Comparison of ENCODE assay signal across 2 cellular contexts in the genomic region with DNA sequence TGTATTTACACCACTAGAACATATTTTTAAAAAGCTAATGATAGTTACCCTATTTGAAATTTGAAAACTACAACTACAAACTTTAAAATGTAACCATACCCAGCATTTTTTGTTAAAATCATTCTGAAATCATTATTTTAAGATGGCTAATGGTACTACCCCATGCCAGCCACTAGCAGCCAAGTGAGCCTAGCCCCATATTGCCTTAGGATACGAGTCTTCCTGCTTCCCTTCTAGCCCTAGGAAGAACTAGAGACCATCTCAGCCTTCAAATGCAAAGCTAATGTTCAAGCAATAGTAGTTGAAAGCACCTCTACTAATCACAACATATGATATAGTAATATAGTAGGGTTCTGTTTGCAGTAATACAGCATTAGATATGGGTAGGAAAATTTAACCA.
TF ChIP-seq lines count a peak whose summit lies in the region.

No MANE protein-coding gene starts in this region.

TF ChIP-seq in HCT116, 20 proteins besides CTCF, POLR2A, EP300 and RAD21:
- TF ChIP-seq, protein P1, sequence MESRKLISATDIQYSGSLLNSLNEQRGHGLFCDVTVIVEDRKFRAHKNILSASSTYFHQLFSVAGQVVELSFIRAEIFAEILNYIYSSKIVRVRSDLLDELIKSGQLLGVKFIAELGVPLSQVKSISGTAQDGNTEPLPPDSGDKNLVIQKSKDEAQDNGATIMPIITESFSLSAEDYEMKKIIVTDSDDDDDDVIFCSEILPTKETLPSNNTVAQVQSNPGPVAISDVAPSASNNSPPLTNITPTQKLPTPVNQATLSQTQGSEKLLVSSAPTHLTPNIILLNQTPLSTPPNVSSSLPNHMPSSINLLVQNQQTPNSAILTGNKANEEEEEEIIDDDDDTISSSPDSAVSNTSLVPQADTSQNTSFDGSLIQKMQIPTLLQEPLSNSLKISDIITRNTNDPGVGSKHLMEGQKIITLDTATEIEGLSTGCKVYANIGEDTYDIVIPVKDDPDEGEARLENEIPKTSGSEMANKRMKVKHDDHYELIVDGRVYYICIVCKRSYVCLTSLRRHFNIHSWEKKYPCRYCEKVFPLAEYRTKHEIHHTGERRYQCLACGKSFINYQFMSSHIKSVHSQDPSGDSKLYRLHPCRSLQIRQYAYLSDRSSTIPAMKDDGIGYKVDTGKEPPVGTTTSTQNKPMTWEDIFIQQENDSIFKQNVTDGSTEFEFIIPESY (IDR thresholded peaks at IDR 0.05; ENCODE audit: extremely low read depth, insufficient replicate concordance, low read length): no peak
- TF ChIP-seq CEBPB (IDR thresholded peaks at IDR 0.05; ENCODE audit: low read depth): no peak
- TF ChIP-seq ZNF274 (IDR thresholded peaks at IDR 0.05; ENCODE audit: low read depth, low read length): no peak

TF ChIP-seq in neural cell, 6 proteins besides CTCF, POLR2A, EP300 and RAD21 (continued from another document):
- TF ChIP-seq, protein P2, sequence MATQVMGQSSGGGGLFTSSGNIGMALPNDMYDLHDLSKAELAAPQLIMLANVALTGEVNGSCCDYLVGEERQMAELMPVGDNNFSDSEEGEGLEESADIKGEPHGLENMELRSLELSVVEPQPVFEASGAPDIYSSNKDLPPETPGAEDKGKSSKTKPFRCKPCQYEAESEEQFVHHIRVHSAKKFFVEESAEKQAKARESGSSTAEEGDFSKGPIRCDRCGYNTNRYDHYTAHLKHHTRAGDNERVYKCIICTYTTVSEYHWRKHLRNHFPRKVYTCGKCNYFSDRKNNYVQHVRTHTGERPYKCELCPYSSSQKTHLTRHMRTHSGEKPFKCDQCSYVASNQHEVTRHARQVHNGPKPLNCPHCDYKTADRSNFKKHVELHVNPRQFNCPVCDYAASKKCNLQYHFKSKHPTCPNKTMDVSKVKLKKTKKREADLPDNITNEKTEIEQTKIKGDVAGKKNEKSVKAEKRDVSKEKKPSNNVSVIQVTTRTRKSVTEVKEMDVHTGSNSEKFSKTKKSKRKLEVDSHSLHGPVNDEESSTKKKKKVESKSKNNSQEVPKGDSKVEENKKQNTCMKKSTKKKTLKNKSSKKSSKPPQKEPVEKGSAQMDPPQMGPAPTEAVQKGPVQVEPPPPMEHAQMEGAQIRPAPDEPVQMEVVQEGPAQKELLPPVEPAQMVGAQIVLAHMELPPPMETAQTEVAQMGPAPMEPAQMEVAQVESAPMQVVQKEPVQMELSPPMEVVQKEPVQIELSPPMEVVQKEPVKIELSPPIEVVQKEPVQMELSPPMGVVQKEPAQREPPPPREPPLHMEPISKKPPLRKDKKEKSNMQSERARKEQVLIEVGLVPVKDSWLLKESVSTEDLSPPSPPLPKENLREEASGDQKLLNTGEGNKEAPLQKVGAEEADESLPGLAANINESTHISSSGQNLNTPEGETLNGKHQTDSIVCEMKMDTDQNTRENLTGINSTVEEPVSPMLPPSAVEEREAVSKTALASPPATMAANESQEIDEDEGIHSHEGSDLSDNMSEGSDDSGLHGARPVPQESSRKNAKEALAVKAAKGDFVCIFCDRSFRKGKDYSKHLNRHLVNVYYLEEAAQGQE (IDR thresholded peaks at IDR 0.05; ENCODE audit: borderline replicate concordance): no peak
